ENCODE assay signal across 15 cellular contexts in the genomic region with DNA sequence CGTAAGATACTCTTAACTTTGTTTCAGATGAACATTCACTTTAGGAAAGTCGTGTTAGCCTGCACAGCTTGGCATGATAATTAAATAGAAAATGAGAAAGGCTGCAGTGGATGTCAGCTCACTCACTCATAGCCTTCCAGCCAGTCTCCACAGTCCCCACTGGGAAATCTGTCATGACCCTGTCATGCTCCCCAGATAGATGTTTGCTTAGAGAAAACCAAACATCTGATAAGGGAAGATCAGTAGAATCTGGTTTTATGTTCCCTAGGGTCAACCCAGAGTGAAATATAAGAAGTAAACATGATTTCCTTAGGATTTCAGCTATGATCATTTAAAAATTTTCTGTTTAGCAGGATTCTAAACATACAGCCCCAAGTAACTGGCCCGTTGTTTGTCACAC.
"Had no signal": no experiment of that assay in that cellular context is flagged by ENCODE, and none has a peak within 500 bp of the region (broad histone marks: within the 10 kb centered on the region; RNA-seq: fewer than 3 reads in every experiment).

No MANE protein-coding gene starts in this region.

- H3K4me1 ChIP-seq: esophagus muscularis mucosa, pancreas, thyroid gland, vagina had no signal

- H3K9me3 Mint-ChIP-seq: activated CD8-positive, alpha-beta T cell treated with anti-CD3 and anti-CD28 coated beads for 36 hours; activated naive CD8-positive, alpha-beta T cell treated with anti-CD3 and anti-CD28 coated beads, Interleukin-2, amount 10 ng/mL, durations not matched to agents 7 days and 5 days; activated T-cell treated with anti-CD3 and anti-CD28 coated beads, Interleukin-2, amount 50 U/mL, for 72 hours had no signal

- DNase-seq: activated CD4-positive, alpha-beta T cell treated with anti-CD3 and anti-CD28 coated beads for 4 hours; activated CD8-positive, alpha-beta memory T cell treated with anti-CD3 and anti-CD28 coated beads, Interleukin-2, amount 50 U/mL, for 4 hours; activated CD8-positive, alpha-beta T cell treated with anti-CD3 and anti-CD28 coated beads for 36 hours; activated naive CD8-positive, alpha-beta T cell treated with anti-CD3 and anti-CD28 coated beads, Interleukin-2, amount 10 ng/mL, durations not matched to agents 7 days and 5 days; activated T-cell treated with anti-CD3 and anti-CD28 coated beads, Interleukin-2, amount 50 U/mL, for 72 hours; anterior cingulate cortex; foreskin keratinocyte; mammary epithelial cell; pancreas; retina; T-helper 9 cell; thyroid gland; WERI-Rb-1 had no signal

- H3K4me3 Mint-ChIP-seq: activated CD8-positive, alpha-beta T cell treated with anti-CD3 and anti-CD28 coated beads for 36 hours; activated naive CD8-positive, alpha-beta T cell treated with anti-CD3 and anti-CD28 coated beads, Interleukin-2, amount 10 ng/mL, durations not matched to agents 7 days and 5 days; activated T-cell treated with anti-CD3 and anti-CD28 coated beads, Interleukin-2, amount 50 U/mL, for 72 hours had no signal

- H3K27ac ChIP-seq: esophagus muscularis mucosa, foreskin keratinocyte, pancreas, thyroid gland, vagina, WERI-Rb-1 had no signal

- H3K36me3 ChIP-seq: esophagus muscularis mucosa, pancreas, thyroid gland, vagina, WERI-Rb-1 had no signal

- H3K27ac Mint-ChIP-seq: activated CD8-positive, alpha-beta T cell treated with anti-CD3 and anti-CD28 coated beads for 36 hours; activated naive CD8-positive, alpha-beta T cell treated with anti-CD3 and anti-CD28 coated beads, Interleukin-2, amount 10 ng/mL, durations not matched to agents 7 days and 5 days; activated T-cell treated with anti-CD3 and anti-CD28 coated beads, Interleukin-2, amount 50 U/mL, for 72 hours had no signal

- H3K27me3 ChIP-seq: esophagus muscularis mucosa, foreskin keratinocyte, pancreas, thyroid gland, vagina had no signal

- H3K36me3 Mint-ChIP-seq: activated naive CD8-positive, alpha-beta T cell treated with anti-CD3 and anti-CD28 coated beads, Interleukin-2, amount 10 ng/mL, durations not matched to agents 7 days and 5 days had no signal

- H3K9me3 ChIP-seq: esophagus muscularis mucosa, pancreas, thyroid gland, vagina had no signal

- H3K4me3 ChIP-seq: esophagus muscularis mucosa, pancreas, thyroid gland, vagina had no signal
